Comparison of ENCODE assay signal across 8 cellular contexts in genomic region chr12:32534698-32535097, GRCh38.
DNase-seq lines count a peak whose midpoint lies in the region; ATAC-seq, FAIRE-seq and TF ChIP-seq lines count a peak whose summit lies in the region.

No MANE protein-coding gene starts in this region.

- TF ChIP-seq CTCF in HFF-Myc (IDR thresholded peaks at IDR 0.05; ENCODE audit: low read depth, low read length, missing control alignments) (no peak), astrocyte of the spinal cord (IDR thresholded peaks at IDR 0.05; ENCODE audit: low read depth, low read length) (no peak), HepG2 (CRISPR knock-in tag; IDR thresholded peaks at IDR 0.05) (no peak), omental fat pad (IDR thresholded peaks at IDR 0.05) (no peak)

- peak overlapping the region; percentile 65 for H3K9ac ChIP-seq in HepG2 (ENCODE audit: insufficient read depth, low read depth, low read length)

- H3K27me3 ChIP-seq in HepG2 (ENCODE audit: control insufficient read depth in 1 of 2, insufficient read depth in 2 of 2, low read length in 2 of 2) = no peaks in the 10 kb centered on the region

- peaks cover 35% of the 10 kb centered on the region for H3K79me2 ChIP-seq in HepG2 (ENCODE audit: insufficient read depth, low read length)

- intact Hi-C loops in HepG2 (cut with micrococcal nuclease; ENCODE audit: unreplicated experiment) (loop anchor here (1.0 to 2.0 kb wide), 2 partner anchors 9 to 80 kb away; no protein-coding TSS in a partner anchor), posterior cingulate gyrus (cut with DNase I) (loop anchor here (5.0 kb wide), 1 partner anchor 77 kb away; no protein-coding TSS in a partner anchor)

- H3K9me3 Mint-ChIP-seq in stimulated activated naive B cell treated with anti-CD40 and anti-IgM and Interleukin-4, amounts not matched to agents 10 μg/mL and 1 μg/mL and 100 μg/mL, for 72 hours = no peaks in the 10 kb centered on the region

- ATAC-seq in HepG2 = no peak
- no peak for ATAC-seq in stimulated activated naive B cell treated with anti-CD40 and anti-IgM and Interleukin-4, amounts not matched to agents 10 μg/mL and 1 μg/mL and 100 μg/mL, for 72 hours (replicated peaks)
- no peak for ATAC-seq in omental fat pad (ENCODE audit: low FRiP score)
- no peak for ATAC-seq in GM21528 (IDR thresholded peaks at IDR 0.05; ENCODE audit: low FRiP score, unreplicated experiment)

- peak overlapping the region; percentile 78 to 81 for H3K4me3 Mint-ChIP-seq in stimulated activated naive B cell treated with anti-CD40 and anti-IgM and Interleukin-4, amounts not matched to agents 10 μg/mL and 1 μg/mL and 100 μg/mL, for 72 hours

- CTCF ChIA-PET in HepG2 (lab: Yijun Ruan, JAX; ENCODE audit: low intra/inter-chr PET ratio, low total read pairs) = no interaction called here

- H3K4me3 ChIP-seq in HFF-Myc (replicated peaks; ENCODE audit: low read depth, low read length) = peak overlapping the region; percentile 38
- H3K4me3 ChIP-seq in astrocyte of the spinal cord (ENCODE audit: low read depth, low read length) = peak overlapping the region; percentile 50
- peak overlapping the region; percentile 66 to 79 (median 71) for H3K4me3 ChIP-seq in HepG2 (replicated peaks in 1 of 3; ENCODE audit: insufficient read depth in 1 of 3, low read depth in 2 of 3, low read length in 3 of 3)

- no peaks in the 10 kb centered on the region for H3K36me3 Mint-ChIP-seq in stimulated activated naive B cell treated with anti-CD40 and anti-IgM and Interleukin-4, amounts not matched to agents 10 μg/mL and 1 μg/mL and 100 μg/mL, for 72 hours

- H2AFZ ChIP-seq in HepG2 (ENCODE audit: low read length) = no peak overlapping the region

- no peak overlapping the region for H3K27ac Mint-ChIP-seq in stimulated activated naive B cell treated with anti-CD40 and anti-IgM and Interleukin-4, amounts not matched to agents 10 μg/mL and 1 μg/mL and 100 μg/mL, for 72 hours

- TF ChIP-seq POLR2A in HepG2 (IDR thresholded peaks at IDR 0.05; ENCODE audit: insufficient read depth in 1 of 2, low read depth in 2 of 2, low read length in 2 of 2) = no peak

- no peaks in the 10 kb centered on the region; a peak in 1 of 5 replicates for H3K36me3 ChIP-seq in HepG2 (replicated peaks in 1 of 2; ENCODE audit: control insufficient read depth in 1 of 2, insufficient read depth in 2 of 2, low read length in 2 of 2)

- no peaks in the 10 kb centered on the region for H3K9me3 ChIP-seq in HepG2 (ENCODE audit: low read length)

- TF ChIP-seq EP300 in HepG2 (IDR thresholded peaks at IDR 0.05; ENCODE audit: low read depth in 2 of 2, low read length in 2 of 2) (no peak; a peak in 1 of 4 replicates), HepG2 (CRISPR knock-in tag; IDR thresholded peaks at IDR 0.05; ENCODE audit: borderline replicate concordance) (no peak)

- H3K27me3 Mint-ChIP-seq in stimulated activated naive B cell treated with anti-CD40 and anti-IgM and Interleukin-4, amounts not matched to agents 10 μg/mL and 1 μg/mL and 100 μg/mL, for 72 hours = no peaks in the 10 kb centered on the region

- FAIRE-seq in HepG2 (lab: Jason Lieb, UNC) = no peak

- WGBS in HepG2 (ENCODE audit: low lambda C conversion rate) = 2% methylated on average over 1 of the region's 1 CpG

- H3K4me1 Mint-ChIP-seq in stimulated activated naive B cell treated with anti-CD40 and anti-IgM and Interleukin-4, amounts not matched to agents 10 μg/mL and 1 μg/mL and 100 μg/mL, for 72 hours = peaks cover 14 to 46% of the 10 kb centered on the region in 2 donors

- TF ChIP-seq RAD21 in HepG2 (CRISPR knock-in tag; IDR thresholded peaks at IDR 0.05) = no peak

- DNase-seq in HFF-Myc (ENCODE audit: extremely low read depth, low read depth) (no peak), astrocyte of the spinal cord (ENCODE audit: low read depth, low spot score) (no peak), HepG2 (ENCODE audit: low spot score) (peak; percentile 13), posterior cingulate gyrus (no peak), omental fat pad (ENCODE audit: low spot score) (no peak), SKM-1 treated with dmso at 0.1 percent for 144 hours (lab: John Stamatoyannopoulos, UW; ENCODE audit: unreplicated experiment) (no peak)
- no peak for DNase-seq in stimulated activated naive B cell treated with anti-CD40 and anti-IgM and Interleukin-4, amounts not matched to agents 10 μg/mL and 1 μg/mL and 100 μg/mL, for 72 hours

- POLR2A ChIA-PET in HepG2 (lab: Yijun Ruan, JAX) = interaction anchor here (1.0 to 2.0 kb wide), 3 partner anchors 9 to 12 kb away, joined by 3 to 13 read pairs (median 3); no protein-coding TSS in a partner anchor

- in situ Hi-C loops in astrocyte of the spinal cord (cut with HindIII; ENCODE audit: low sequenced_read_pairs) (no loop called here), HepG2 (cut with HindIII; ENCODE audit: extremely low pct_ligation_motif_present, low pct_unique_long_range_greater_than_20kb) (no loop called here)

- H4K20me1 ChIP-seq in HepG2 (ENCODE audit: insufficient read depth, low read length) = 0 out of 2 replicates have a peak, but pooled peaks cover 3% of the 10 kb centered on the region

- H3K27ac ChIP-seq in HepG2 (ENCODE audit: extremely low read length, insufficient read depth, low read length) = peak overlapping the region; percentile 64

- H3K4me1 ChIP-seq in HepG2 (ENCODE audit: insufficient read depth, low read length) = peaks cover 61% of the 10 kb centered on the region

- TSS peak; percentile 80 for BruUV-seq in HepG2 (replicated peaks; lab: Mats Ljungman, UMichigan)

- H3K4me2 ChIP-seq in HepG2 (ENCODE audit: low read depth, low read length) = peak overlapping the region; percentile 76

TF ChIP-seq in HepG2, 621 proteins besides CTCF, POLR2A, EP300 and RAD21:
- TF ChIP-seq ZNF225 (CRISPR knock-in tag; IDR thresholded peaks at IDR 0.05) (no peak), ZNF414 (CRISPR knock-in tag; IDR thresholded peaks at IDR 0.05) (0 out of 2 replicates have a peak, but pooled peaks have one; percentile 6), ZFP36 (IDR thresholded peaks at IDR 0.05; ENCODE audit: borderline replicate concordance, low read depth, low read length, partially characterized antibody) (no peak), SOX5 (CRISPR knock-in tag; IDR thresholded peaks at IDR 0.05; ENCODE audit: borderline replicate concordance) (peak; percentile 33; the same call in 1 of the 2 replicates), KDM5A (IDR thresholded peaks at IDR 0.05; ENCODE audit: borderline replicate concordance, low read length) (peak; percentile 47; the same call in 1 of the 2 replicates), SOX13 (IDR thresholded peaks at IDR 0.05) (no peak), SOX13 (CRISPR knock-in tag; conservative IDR thresholded peaks at IDR 0.05 in 1 of 2, IDR thresholded peaks at IDR 0.05 in 1 of 2) (peak in 1 of 2 experiments; percentile 53; a peak in 1 of 4 replicates), ZNF644 (CRISPR knock-in tag; IDR thresholded peaks at IDR 0.05; ENCODE audit: low read depth) (no peak), FOXJ3 (CRISPR knock-in tag; IDR thresholded peaks at IDR 0.05; ENCODE audit: borderline replicate concordance) (0 out of 2 replicates have a peak, but pooled peaks have one; percentile 22), FOXP4 (CRISPR knock-in tag; IDR thresholded peaks at IDR 0.05) (0 out of 2 replicates have a peak, but pooled peaks have one; percentile 11)
